ENCODE assay signal across 1 cellular context in the genomic region with DNA sequence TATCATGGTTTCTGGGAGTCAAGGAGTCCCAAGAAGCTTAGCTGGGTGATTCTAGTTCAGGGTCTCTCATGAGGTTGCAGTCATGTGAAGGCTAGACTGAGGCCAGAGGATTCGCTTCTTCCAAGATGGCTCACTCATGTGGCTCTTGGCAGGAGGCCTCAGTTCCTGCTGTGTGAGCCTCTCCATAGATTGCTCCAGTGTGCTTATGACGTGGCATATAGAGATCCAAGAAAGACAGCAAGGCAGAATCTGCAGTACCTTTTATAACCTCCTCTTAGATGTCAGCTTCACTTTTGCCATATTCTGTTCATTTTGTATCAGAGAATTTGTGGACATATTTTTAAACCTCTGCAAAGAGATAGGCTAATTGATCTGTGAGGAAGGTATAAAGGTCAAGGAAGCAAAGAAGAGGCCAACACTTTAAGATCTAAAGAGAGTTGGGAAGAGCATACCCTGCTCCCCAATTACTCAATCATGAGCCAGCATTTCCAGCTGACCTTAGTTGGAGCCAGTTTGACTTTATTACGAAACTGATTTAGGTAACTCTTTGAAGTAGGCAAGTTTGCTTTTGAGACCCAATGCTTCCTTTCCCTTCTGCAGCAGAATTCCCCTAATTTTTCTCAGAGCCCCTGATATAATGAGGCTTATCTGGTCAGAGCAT.
TF ChIP-seq lines count a peak whose summit lies in the region.

No MANE protein-coding gene starts in this region.

TF ChIP-seq in HepG2, 621 proteins besides CTCF, POLR2A, EP300 and RAD21 (continued from another document):
- TF ChIP-seq TSC22D2 (CRISPR knock-in tag; IDR thresholded peaks at IDR 0.05; ENCODE audit: borderline replicate concordance) (no peak), KDM5B (CRISPR knock-in tag; IDR thresholded peaks at IDR 0.05; ENCODE audit: borderline replicate concordance) (no peak), GFI1 (CRISPR knock-in tag; IDR thresholded peaks at IDR 0.05; ENCODE audit: borderline replicate concordance) (peak; percentile 72), ZBTB20 (CRISPR knock-in tag; IDR thresholded peaks at IDR 0.05; ENCODE audit: borderline replicate concordance, low read depth) (no peak), BCL6 (CRISPR knock-in tag; IDR thresholded peaks at IDR 0.05) (peak; percentile 61), FOXJ3 (CRISPR knock-in tag; IDR thresholded peaks at IDR 0.05; ENCODE audit: borderline replicate concordance) (peak; percentile 68; the same call in 1 of the 2 replicates), ONECUT2 (CRISPR knock-in tag; IDR thresholded peaks at IDR 0.05) (peak; percentile 64), DNMT3B (CRISPR knock-in tag; conservative IDR thresholded peaks at IDR 0.05) (peak; percentile 59; the same call in 1 of the 2 replicates), MAFK (conservative IDR thresholded peaks at IDR 0.05 in 1 of 2, IDR thresholded peaks at IDR 0.05 in 1 of 2; ENCODE audit: low read length in 2 of 2) (peak; percentile 70 to 88)
- TF ChIP-seq, protein P1, sequence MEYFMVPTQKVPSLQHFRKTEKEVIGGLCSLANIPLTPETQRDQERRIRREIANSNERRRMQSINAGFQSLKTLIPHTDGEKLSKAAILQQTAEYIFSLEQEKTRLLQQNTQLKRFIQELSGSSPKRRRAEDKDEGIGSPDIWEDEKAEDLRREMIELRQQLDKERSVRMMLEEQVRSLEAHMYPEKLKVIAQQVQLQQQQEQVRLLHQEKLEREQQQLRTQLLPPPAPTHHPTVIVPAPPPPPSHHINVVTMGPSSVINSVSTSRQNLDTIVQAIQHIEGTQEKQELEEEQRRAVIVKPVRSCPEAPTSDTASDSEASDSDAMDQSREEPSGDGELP (IDR thresholded peaks at IDR 0.05; ENCODE audit: borderline replicate concordance, low read depth): peak; percentile 85; the same call in 1 of the 2 replicates
TF ChIP-seq in HepG2: peak in this region for 148.
